1 cellular context compared by ENCODE assay signal in genomic region chr1:23585321-23586022, GRCh38.
A peak's percentile ranks its signal among the peaks of the same experiment; 100 is the strongest.
TF ChIP-seq lines count a peak whose summit lies in the region.

No MANE protein-coding gene starts in this region.

TF ChIP-seq in A549, 52 proteins besides CTCF, POLR2A, EP300 and RAD21 (continued from another document):
- TF ChIP-seq RARB (CRISPR knock-in tag; IDR thresholded peaks at IDR 0.05) (peak; percentile 84; the same call in 1 of the 2 replicates), HEYL (CRISPR knock-in tag; IDR thresholded peaks at IDR 0.05) (0 out of 2 replicates have a peak, but pooled peaks have one; percentile 57), HOXB5 (CRISPR knock-in tag; IDR thresholded peaks at IDR 0.05) (peak; percentile 76), ZFP36 (IDR thresholded peaks at IDR 0.05; ENCODE audit: borderline replicate concordance, partially characterized antibody) (peak; percentile 31), NPAS2 (CRISPR knock-in tag; IDR thresholded peaks at IDR 0.05; ENCODE audit: borderline replicate concordance) (no peak), JUNB (IDR thresholded peaks at IDR 0.05) (peak; percentile 98), CBX8 (IDR thresholded peaks at IDR 0.05) (no peak), HES2 (IDR thresholded peaks at IDR 0.05) (peak; percentile 94), ZSCAN20 (CRISPR knock-in tag; IDR thresholded peaks at IDR 0.05) (0 out of 2 replicates have a peak, but pooled peaks have one; percentile 47), MAX (IDR thresholded peaks at IDR 0.05) (peak; percentile 91), FOSL2 (IDR thresholded peaks at IDR 0.05) (peak; percentile 97), FOSL2 (CRISPR knock-in tag; IDR thresholded peaks at IDR 0.05) (peak; percentile 99), MAFK (IDR thresholded peaks at IDR 0.05; ENCODE audit: partially characterized antibody) (peak; percentile 86), FOSB (CRISPR knock-in tag; IDR thresholded peaks at IDR 0.05) (0 out of 2 replicates have a peak, but pooled peaks have one; percentile 13), BCL3 (IDR thresholded peaks at IDR 0.05) (peak; percentile 97)
